Comparison of ENCODE assay signal across 8 cellular contexts in the genomic region with DNA sequence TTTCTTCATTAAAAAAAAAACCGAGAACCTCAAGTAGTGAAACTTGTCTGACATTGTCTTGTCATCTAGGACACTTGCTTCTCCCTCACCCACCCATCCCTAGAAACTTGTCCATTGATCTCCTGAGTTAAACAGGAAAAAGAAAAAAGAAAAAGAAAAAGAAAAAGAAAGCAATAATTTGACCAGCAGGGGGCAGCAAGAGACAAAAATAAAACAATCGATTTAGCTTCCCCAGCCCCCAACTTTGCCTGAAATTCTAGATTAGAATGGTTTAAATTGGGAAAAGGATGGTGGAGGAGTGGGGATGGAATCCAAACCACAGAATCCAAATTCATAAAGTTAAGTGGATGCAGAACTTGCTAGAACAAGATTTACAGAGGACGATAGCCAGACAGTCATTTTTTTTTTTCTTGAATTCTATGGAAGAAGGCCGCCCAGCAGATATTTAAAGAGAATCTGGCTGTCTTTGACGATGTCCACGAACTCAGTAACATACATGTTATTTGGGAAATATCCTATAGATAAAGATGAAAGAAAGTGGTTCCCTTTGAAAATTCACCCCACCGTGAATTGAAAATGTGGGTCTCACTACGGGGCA.
A peak's percentile ranks its signal among the peaks of the same experiment; 100 is the strongest.
DNase-seq lines count a peak whose midpoint lies in the region; ATAC-seq, FAIRE-seq and TF ChIP-seq lines count a peak whose summit lies in the region.

No MANE protein-coding gene starts in this region.

- no peak overlapping the region for H3K4me2 ChIP-seq in smooth muscle cell

- H3K27me3 Mint-ChIP-seq in stimulated activated naive B cell treated with anti-CD40 and anti-IgM and Interleukin-4, amounts not matched to agents 10 μg/mL and 1 μg/mL and 100 μg/mL, for 72 hours: peaks cover 28 to 29% of the 10 kb centered on the region in 2 donors

- peaks cover 4% of the 10 kb centered on the region for H3K4me1 ChIP-seq in smooth muscle cell (ENCODE audit: low read depth)

- peak; percentile 9 to 11 for DNase-seq in stimulated activated CD4-positive, alpha-beta T cell treated with anti-CD3 and anti-CD28 coated beads, Interleukin-2, amount 100 ng/mL, for 48 hours
- no peak for DNase-seq in stimulated activated CD4-positive, alpha-beta T cell treated with anti-CD3 and anti-CD28 coated beads, Interleukin-4, amount 100 ng/mL, for 1 hour
- peak; percentile 51 for DNase-seq in NCI-H1048 (lab: John Stamatoyannopoulos, UW)
- peak; percentile 44 for DNase-seq in glomerular visceral epithelial cell (ENCODE audit: extremely low spot score)
- DNase-seq in smooth muscle cell (lab: John Stamatoyannopoulos, UW; ENCODE audit: unreplicated experiment): no peak
- no peak for DNase-seq in GM12891 (ENCODE audit: insufficient read length, low spot score)
- DNase-seq in stimulated activated naive B cell treated with anti-CD40 and anti-IgM and Interleukin-4, amounts not matched to agents 10 μg/mL and 1 μg/mL and 100 μg/mL, for 72 hours: no peak

- peak; percentile 73 for TF ChIP-seq CTCF in smooth muscle cell (IDR thresholded peaks at IDR 0.05; ENCODE audit: borderline replicate concordance, insufficient read depth, poor library complexity, severe bottlenecking)

- no peak overlapping the region for H3K4me3 ChIP-seq in smooth muscle cell

- H3K79me2 ChIP-seq in smooth muscle cell (ENCODE audit: low read depth): no peaks in the 10 kb centered on the region

- H3K27ac ChIP-seq in smooth muscle cell (ENCODE audit: low read depth): no peak overlapping the region

- no peak overlapping the region for H3K27ac Mint-ChIP-seq in stimulated activated naive B cell treated with anti-CD40 and anti-IgM and Interleukin-4, amounts not matched to agents 10 μg/mL and 1 μg/mL and 100 μg/mL, for 72 hours

- no peak overlapping the region for H3K9ac ChIP-seq in smooth muscle cell (ENCODE audit: low read depth)

- no peaks in the 10 kb centered on the region for H3K36me3 Mint-ChIP-seq in stimulated activated naive B cell treated with anti-CD40 and anti-IgM and Interleukin-4, amounts not matched to agents 10 μg/mL and 1 μg/mL and 100 μg/mL, for 72 hours

- H3K4me1 Mint-ChIP-seq in stimulated activated naive B cell treated with anti-CD40 and anti-IgM and Interleukin-4, amounts not matched to agents 10 μg/mL and 1 μg/mL and 100 μg/mL, for 72 hours: no peaks in the 10 kb centered on the region

- no peaks in the 10 kb centered on the region for H3K27me3 ChIP-seq in smooth muscle cell (ENCODE audit: low read depth)

- 28% methylated on average over 8 of the region's 8 CpGs for WGBS in smooth muscle cell (ENCODE audit: low lambda C conversion rate)

- no peak for TF ChIP-seq POLR2A in GM12891 (IDR thresholded peaks at IDR 0.05; ENCODE audit: low read depth, low read length)

- no peaks in the 10 kb centered on the region for H3K36me3 ChIP-seq in smooth muscle cell (ENCODE audit: low read depth)

- H2AFZ ChIP-seq in smooth muscle cell (ENCODE audit: low read depth): peak overlapping the region; percentile 20

- H3F3A ChIP-seq in smooth muscle cell (ENCODE audit: low read depth): no peaks in the 10 kb centered on the region

- no peaks in the 10 kb centered on the region for H3K9me3 Mint-ChIP-seq in stimulated activated naive B cell treated with anti-CD40 and anti-IgM and Interleukin-4, amounts not matched to agents 10 μg/mL and 1 μg/mL and 100 μg/mL, for 72 hours

- FAIRE-seq in TTC549 (lab: Jason Lieb, UNC): peak; percentile 80
- no peak for FAIRE-seq in GM12891 (lab: Jason Lieb, UNC)

- H3K9me3 ChIP-seq in smooth muscle cell (replicated peaks; ENCODE audit: low read depth): no peaks in the 10 kb centered on the region

- no peak for ATAC-seq in stimulated activated naive B cell treated with anti-CD40 and anti-IgM and Interleukin-4, amounts not matched to agents 10 μg/mL and 1 μg/mL and 100 μg/mL, for 72 hours (replicated peaks)

- H4K20me1 ChIP-seq in smooth muscle cell (ENCODE audit: low read depth): no peaks in the 10 kb centered on the region

- H3K4me3 Mint-ChIP-seq in stimulated activated naive B cell treated with anti-CD40 and anti-IgM and Interleukin-4, amounts not matched to agents 10 μg/mL and 1 μg/mL and 100 μg/mL, for 72 hours: no peak overlapping the region

TF ChIP-seq in GM12891, 5 proteins besides CTCF, POLR2A, EP300 and RAD21:
- no peak for TF ChIP-seq SPI1 (IDR thresholded peaks at IDR 0.05; ENCODE audit: low read depth, low read length)
- no peak for TF ChIP-seq PAX5 (IDR thresholded peaks at IDR 0.05; ENCODE audit: insufficient read depth, low read length, severe bottlenecking)
- TF ChIP-seq TAF1 (IDR thresholded peaks at IDR 0.05; ENCODE audit: low read depth, low read length): no peak
- TF ChIP-seq POLR2AphosphoS5 (IDR thresholded peaks at IDR 0.05; ENCODE audit: low read depth, low read length): no peak
- no peak for TF ChIP-seq POU2F2 (IDR thresholded peaks at IDR 0.05; ENCODE audit: low read depth, low read length)
TF ChIP-seq in GM12891: peak in this region for 0.

Comparison
In these comparisons a context has a peak if more than half of its experiments do, and no peak if none do; other contexts are left out.
1. DNase-seq: peak in stimulated activated CD4-positive, alpha-beta T cell treated with anti-CD3 and anti-CD28 coated beads, Interleukin-2, amount 100 ng/mL, for 48 hours (2 of 2), NCI-H1048 (single experiment) and glomerular visceral epithelial cell (single experiment); none in stimulated activated CD4-positive, alpha-beta T cell treated with anti-CD3 and anti-CD28 coated beads, Interleukin-4, amount 100 ng/mL, for 1 hour (single experiment), smooth muscle cell (single experiment), GM12891 (single experiment) and stimulated activated naive B cell treated with anti-CD40 and anti-IgM and Interleukin-4, amounts not matched to agents 10 μg/mL and 1 μg/mL and 100 μg/mL, for 72 hours (single experiment).